In genomic region chr22:23803001-23803819, GRCh38 we compare ENCODE assay signal across 23 cellular contexts. TPM values are rescaled to one million over a fixed set of nuclear protein-coding genes. Genes with fewer than 3 reads are reported as not detected.
DNase-seq lines count a peak whose midpoint lies in the region; ATAC-seq and TF ChIP-seq lines count a peak whose summit lies in the region.
"Had no signal": no experiment of that assay in that cellular context is flagged by ENCODE, and none has a peak within 500 bp of the region (broad histone marks: within the 10 kb centered on the region; RNA-seq: fewer than 3 reads in every experiment).

No MANE protein-coding gene starts in this region.

- H2AFZ ChIP-seq in SU-DHL-6 (ENCODE audit: low read depth, low read length, severe bottlenecking): no peak overlapping the region
- H2AFZ ChIP-seq: hepatocyte, parathyroid adenoma had no signal

- peak overlapping the region; percentile 98 for H3K4me2 ChIP-seq in SU-DHL-6 (ENCODE audit: low read depth, low read length, poor library complexity, severe bottlenecking)
- H3K4me2 ChIP-seq: hepatocyte, SK-N-SH had no signal

- H3K36me3 Mint-ChIP-seq in T-helper 2 cell treated with Interferon-gamma antibody and Interleukin-4, amounts not matched to agents 5 μg/mL and 100 μg/mL, for 36 hours (ENCODE audit: low read depth): peaks cover 48% of the 10 kb centered on the region

- no peak for TF ChIP-seq CTCF in SU-DHL-6 (IDR thresholded peaks at IDR 0.05; ENCODE audit: insufficient read depth, low read length, poor library complexity, severe bottlenecking)
- no peak for TF ChIP-seq CTCF in liver (IDR thresholded peaks at IDR 0.05; ENCODE audit: low read depth, low read length, missing input control)
- TF ChIP-seq CTCF in upper lobe of left lung (IDR thresholded peaks at IDR 0.05): no peak

- no peaks in the 10 kb centered on the region for H3K27me3 Mint-ChIP-seq in T-helper 2 cell treated with Interferon-gamma antibody and Interleukin-4, amounts not matched to agents 5 μg/mL and 100 μg/mL, for 36 hours (ENCODE audit: low read depth)
- H3K27me3 Mint-ChIP-seq: activated naive CD8-positive, alpha-beta T cell; activated T-cell treated with anti-CD3 and anti-CD28 coated beads, Interleukin-2, amount 50 U/mL, for 24 hours had no signal

- H4K20me1 ChIP-seq in SU-DHL-6 (ENCODE audit: low read depth, low read length): no peaks in the 10 kb centered on the region

- no peaks in the 10 kb centered on the region for H3K9me3 Mint-ChIP-seq in T-helper 2 cell treated with Interferon-gamma antibody and Interleukin-4, amounts not matched to agents 5 μg/mL and 100 μg/mL, for 36 hours
- H3K9me3 Mint-ChIP-seq: activated T-cell treated with anti-CD3 and anti-CD28 coated beads, Interleukin-2, amount 50 U/mL, for 24 hours had no signal

- no peak overlapping the region for H3K4me3 Mint-ChIP-seq in T-helper 2 cell treated with Interferon-gamma antibody and Interleukin-4, amounts not matched to agents 5 μg/mL and 100 μg/mL, for 36 hours
- H3K4me3 Mint-ChIP-seq: activated naive CD8-positive, alpha-beta T cell; activated T-cell treated with anti-CD3 and anti-CD28 coated beads, Interleukin-2, amount 50 U/mL, for 24 hours had no signal

- TF ChIP-seq EP300 in upper lobe of left lung (IDR thresholded peaks at IDR 0.05): no peak

- H3K27me3 ChIP-seq in SU-DHL-6 (ENCODE audit: low read length) (no peaks in the 10 kb centered on the region), liver (ENCODE audit: control insufficient read depth in 4 of 4, insufficient read depth in 4 of 4, low read length in 3 of 4) (no peaks in the 10 kb centered on the region), upper lobe of left lung (no peaks in the 10 kb centered on the region)
- H3K27me3 ChIP-seq: brain microvascular endothelial cell, hepatocyte had no signal

- peaks cover 71% of the 10 kb centered on the region for H3F3A ChIP-seq in SU-DHL-6 (ENCODE audit: insufficient read depth)

- peak overlapping the region; percentile 68 for H3K4me3 ChIP-seq in SU-DHL-6 (ENCODE audit: insufficient read depth, low read length, poor library complexity, severe bottlenecking)
- no peak overlapping the region for H3K4me3 ChIP-seq in liver (ENCODE audit: low read depth in 1 of 3, low read length in 3 of 3)
- H3K4me3 ChIP-seq in upper lobe of left lung: no peak overlapping the region
- H3K4me3 ChIP-seq: hepatocyte, skin epidermis had no signal

- no peak for DNase-seq in T-helper 2 cell treated with Interferon-gamma antibody and Interleukin-4, amounts not matched to agents 5 μg/mL and 100 μg/mL, for 36 hours (ENCODE audit: low spot score)
- no peak for DNase-seq in T-helper 2 cell
- no peak for DNase-seq in upper lobe of left lung
- no peak for DNase-seq in GM03348 (ENCODE audit: low spot score)
- DNase-seq in kidney tubule cell (ENCODE audit: low spot score): no peak
- DNase-seq in SIG-M5 treated with dmso at 0.1 percent for 504 hours (lab: John Stamatoyannopoulos, UW; ENCODE audit: unreplicated experiment): no peak
- DNase-seq: activated T-cell treated with anti-CD3 and anti-CD28 coated beads, Interleukin-2, amount 50 U/mL, for 24 hours; brain microvascular endothelial cell; DMS 273 treated with DMSO at 0.1 percent for 48 hours; HCEC 1CT; MM.1S; NCI-H1930; NCI-H524; OCI-M1; SK-N-SH; stimulated activated naive CD4-positive, alpha-beta T cell treated with Interleukin-2 at 50 U/mL for 16 hours had no signal

- H3K27ac Mint-ChIP-seq in T-helper 2 cell treated with Interferon-gamma antibody and Interleukin-4, amounts not matched to agents 5 μg/mL and 100 μg/mL, for 36 hours: peak overlapping the region; percentile 36
- H3K27ac Mint-ChIP-seq: activated naive CD8-positive, alpha-beta T cell had no signal

- peak overlapping the region; percentile 96 for H3K27ac ChIP-seq in SU-DHL-6 (ENCODE audit: low read depth, low read length)
- H3K27ac ChIP-seq in liver (ENCODE audit: low read depth in 1 of 2, low read length in 2 of 2): peak overlapping the region in 1 of 2 donors; percentile 25
- no peak overlapping the region for H3K27ac ChIP-seq in upper lobe of left lung
- H3K27ac ChIP-seq: 22Rv1, brain microvascular endothelial cell, hepatocyte, parathyroid adenoma had no signal

- H3K36me3 ChIP-seq in SU-DHL-6 (ENCODE audit: low read length) (no peaks in the 10 kb centered on the region), liver (ENCODE audit: control insufficient read depth in 4 of 4, insufficient read depth in 3 of 4, low read depth in 1 of 4, low read length in 3 of 4) (peaks cover 9 to 53% (median 26%) of the 10 kb centered on the region in 4 donors), upper lobe of left lung (peaks cover 31 to 97% (median 74%) of the 10 kb centered on the region in 4 donors)

- H3K9ac ChIP-seq in SU-DHL-6 (ENCODE audit: low read length): peak overlapping the region; percentile 64
- no peak overlapping the region for H3K9ac ChIP-seq in liver (ENCODE audit: low read depth in 1 of 2, low read length in 2 of 2)
- H3K9ac ChIP-seq: parathyroid adenoma, SK-N-SH had no signal

- H3K79me2 ChIP-seq in SU-DHL-6 (ENCODE audit: insufficient read depth, low read length): peaks cover 28% of the 10 kb centered on the region
- H3K79me2 ChIP-seq: parathyroid adenoma had no signal

- WGBS in liver: 76% methylated on average over 21 of the region's 21 CpGs
- 83 to 86% methylated on average over 16 to 21 of the region's 21 CpGs for WGBS in upper lobe of left lung, 2 donors

- H3K9me3 ChIP-seq in SU-DHL-6 (ENCODE audit: insufficient read depth, low read length) (no peaks in the 10 kb centered on the region), liver (ENCODE audit: control insufficient read depth in 4 of 4, low read length in 3 of 4) (no peaks in the 10 kb centered on the region), upper lobe of left lung (no peaks in the 10 kb centered on the region)
- H3K9me3 ChIP-seq: SK-N-SH had no signal

- H3K9me2 ChIP-seq in SU-DHL-6 (replicated peaks; ENCODE audit: insufficient read depth, low read length): no peaks in the 10 kb centered on the region
- H3K9me2 ChIP-seq: SK-N-SH had no signal

- TF ChIP-seq RAD21 in liver (IDR thresholded peaks at IDR 0.05): no peak

- no peaks in the 10 kb centered on the region for H3K4me1 Mint-ChIP-seq in T-helper 2 cell treated with Interferon-gamma antibody and Interleukin-4, amounts not matched to agents 5 μg/mL and 100 μg/mL, for 36 hours (ENCODE audit: low read depth)

- no peak for TF ChIP-seq POLR2A in upper lobe of left lung (IDR thresholded peaks at IDR 0.05)

- ATAC-seq in upper lobe of left lung (ENCODE audit: low FRiP score in 2 of 2): peak; percentile 24 to 41

- H3K4me1 ChIP-seq in liver (ENCODE audit: control insufficient read depth in 4 of 4, insufficient read depth in 4 of 4, low read length in 3 of 4) (peaks cover 3 to 12% (median 9%) of the 10 kb centered on the region in 4 donors), upper lobe of left lung (no peaks in the 10 kb centered on the region)
- H3K4me1 ChIP-seq: parathyroid adenoma had no signal

TF ChIP-seq in liver, 16 proteins besides CTCF, POLR2A, EP300 and RAD21 (continues in another document):
- TF ChIP-seq HNF4A (conservative IDR thresholded peaks at IDR 0.05) (peak; percentile 80 to 93), JUND (IDR thresholded peaks at IDR 0.05) (no peak), RXRA (IDR thresholded peaks at IDR 0.05) (peak in 1 of 2 donors; percentile 47), REST (IDR thresholded peaks at IDR 0.05) (no peak), TAF1 (conservative IDR thresholded peaks at IDR 0.05) (no peak), FOXA2 (IDR thresholded peaks at IDR 0.05) (no peak), YY1 (IDR thresholded peaks at IDR 0.05) (no peak), GABPA (IDR thresholded peaks at IDR 0.05 in 1 of 2, conservative IDR thresholded peaks at IDR 0.05 in 1 of 2) (no peak)
- TF ChIP-seq, protein P1, sequence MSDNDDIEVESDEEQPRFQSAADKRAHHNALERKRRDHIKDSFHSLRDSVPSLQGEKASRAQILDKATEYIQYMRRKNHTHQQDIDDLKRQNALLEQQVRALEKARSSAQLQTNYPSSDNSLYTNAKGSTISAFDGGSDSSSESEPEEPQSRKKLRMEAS (IDR thresholded peaks at IDR 0.05): no peak

RNA-seq across cellular contexts. Expression of gene SMARCB1, which starts 16.4 kb away (rescaled TPM):
- 10 to 100 TPM; 15.1 to 19.4 TPM for total RNA-seq in liver
- polyA plus RNA-seq in liver: 10 to 100 TPM; 18.8 to 22.5 TPM
- total RNA-seq in upper lobe of left lung: 10 to 100 TPM; 42.8 to 72.8 (median 57.1) TPM

RNA-seq across cellular contexts. Expression of gene MMP11, which starts 30.6 kb away (rescaled TPM):
- 10 to 100 TPM in 1 of 2 donors, under 1 TPM in 1; 0.33 to 33.7 TPM for total RNA-seq in liver
- under 1 TPM; 0.33 to 0.89 TPM for polyA plus RNA-seq in liver
- total RNA-seq in upper lobe of left lung: 1 to 10 TPM in 2 of 6 donors, under 1 TPM in 1, not detected in 3; 0.57 to 7.7 (median 2.9) TPM

RNA-seq across cellular contexts. Expression of gene CHCHD10, which starts 35.4 kb away (rescaled TPM):
- total RNA-seq in liver (10 to 100 TPM; 13.4 to 24.0 TPM), upper lobe of left lung (100 to 1,000 TPM in 1 of 6 donors, 10 to 100 TPM in 4, 1 to 10 TPM in 1; 9.1 to 130 (median 39.0) TPM)
- 100 to 1,000 TPM; 254 to 784 TPM for polyA plus RNA-seq in liver

RNA-seq across cellular contexts. Expression of gene DERL3, which starts 35.6 kb away (rescaled TPM):
- total RNA-seq in liver (1 to 10 TPM; 1.0 to 4.5 TPM), upper lobe of left lung (10 to 100 TPM in 2 of 6 donors, 1 to 10 TPM in 4; 1.9 to 14.8 (median 5.5) TPM)
- polyA plus RNA-seq in liver: 1 to 10 TPM; 3.3 to 9.3 TPM
- polyA plus RNA-seq: SK-N-SH had no signal

RNA-seq across cellular contexts. Expression of gene C22orf15, which starts 40.4 kb away (rescaled TPM):
- total RNA-seq in liver (under 1 TPM; 0.14 to 0.17 TPM), upper lobe of left lung (1 to 10 TPM in 5 of 6 donors, under 1 TPM in 1; 0.29 to 7.3 (median 4.6) TPM)
- polyA plus RNA-seq in liver: under 1 TPM; 0.03 to 0.10 TPM
- total RNA-seq: hepatocyte had no signal
